Comparison of ENCODE assay signal across 2 cellular contexts in the genomic region with DNA sequence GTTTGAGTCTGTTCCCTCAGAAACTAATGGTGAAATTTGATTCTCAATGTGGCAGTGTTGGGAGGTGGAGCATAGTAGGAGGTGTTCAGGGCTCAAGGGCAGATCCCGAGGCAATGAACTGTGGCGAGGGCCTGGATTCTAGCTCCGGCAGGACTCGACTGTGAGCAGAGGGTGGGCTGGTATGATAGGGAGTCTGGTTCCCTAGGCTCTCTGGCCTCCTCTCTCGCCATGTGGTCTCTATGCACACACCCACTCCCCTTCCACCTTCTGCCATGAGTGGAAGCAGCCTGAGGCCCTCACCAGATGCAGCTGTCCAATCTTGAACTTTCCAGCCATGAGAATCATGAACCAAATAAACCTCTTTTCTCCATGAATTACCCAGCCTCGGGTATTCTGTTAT.
TF ChIP-seq lines count a peak whose summit lies in the region.

No MANE protein-coding gene starts in this region.

TF ChIP-seq in IMR-90, 13 proteins besides CTCF, POLR2A, EP300 and RAD21:
- TF ChIP-seq MAZ (IDR thresholded peaks at IDR 0.05; ENCODE audit: borderline replicate concordance, low read depth, low read length) = no peak
- TF ChIP-seq USF2 (IDR thresholded peaks at IDR 0.05; ENCODE audit: low read depth, low read length) = no peak
- TF ChIP-seq ELK1 (IDR thresholded peaks at IDR 0.05; ENCODE audit: borderline replicate concordance, low read depth, low read length) = no peak
- TF ChIP-seq MAFK (IDR thresholded peaks at IDR 0.05; ENCODE audit: low read depth, low read length) = no peak
- no peak for TF ChIP-seq CHD1 (IDR thresholded peaks at IDR 0.05; ENCODE audit: low read depth, low read length)
- TF ChIP-seq SMC3 (IDR thresholded peaks at IDR 0.05; ENCODE audit: low read depth, low read length) = no peak
- no peak for TF ChIP-seq NFE2L2 (IDR thresholded peaks at IDR 0.05; ENCODE audit: low read depth, low read length)
- TF ChIP-seq CEBPB (IDR thresholded peaks at IDR 0.05; ENCODE audit: low read depth, low read length) = no peak
- no peak for TF ChIP-seq RFX5 (IDR thresholded peaks at IDR 0.05; ENCODE audit: low read depth, low read length)
- TF ChIP-seq MXI1 (IDR thresholded peaks at IDR 0.05; ENCODE audit: borderline replicate concordance, low read depth, low read length) = no peak
- TF ChIP-seq FOS (IDR thresholded peaks at IDR 0.05; ENCODE audit: low read depth, low read length) = no peak
- TF ChIP-seq BHLHE40 (IDR thresholded peaks at IDR 0.05; ENCODE audit: low read depth, low read length) = no peak
- TF ChIP-seq RCOR1 (IDR thresholded peaks at IDR 0.05; ENCODE audit: insufficient replicate concordance, low read length) = no peak

TF ChIP-seq in K562, 482 proteins besides CTCF, POLR2A, EP300 and RAD21:
- peak; percentile 77 for TF ChIP-seq ZNF766 (CRISPR knock-in tag; conservative IDR thresholded peaks at IDR 0.05)
- TF ChIP-seq HDAC8 (tag; IDR thresholded peaks at IDR 0.05) = no peak
TF ChIP-seq in K562: peak in this region for 1.
